7 cellular contexts compared by ENCODE assay signal in the genomic region with DNA sequence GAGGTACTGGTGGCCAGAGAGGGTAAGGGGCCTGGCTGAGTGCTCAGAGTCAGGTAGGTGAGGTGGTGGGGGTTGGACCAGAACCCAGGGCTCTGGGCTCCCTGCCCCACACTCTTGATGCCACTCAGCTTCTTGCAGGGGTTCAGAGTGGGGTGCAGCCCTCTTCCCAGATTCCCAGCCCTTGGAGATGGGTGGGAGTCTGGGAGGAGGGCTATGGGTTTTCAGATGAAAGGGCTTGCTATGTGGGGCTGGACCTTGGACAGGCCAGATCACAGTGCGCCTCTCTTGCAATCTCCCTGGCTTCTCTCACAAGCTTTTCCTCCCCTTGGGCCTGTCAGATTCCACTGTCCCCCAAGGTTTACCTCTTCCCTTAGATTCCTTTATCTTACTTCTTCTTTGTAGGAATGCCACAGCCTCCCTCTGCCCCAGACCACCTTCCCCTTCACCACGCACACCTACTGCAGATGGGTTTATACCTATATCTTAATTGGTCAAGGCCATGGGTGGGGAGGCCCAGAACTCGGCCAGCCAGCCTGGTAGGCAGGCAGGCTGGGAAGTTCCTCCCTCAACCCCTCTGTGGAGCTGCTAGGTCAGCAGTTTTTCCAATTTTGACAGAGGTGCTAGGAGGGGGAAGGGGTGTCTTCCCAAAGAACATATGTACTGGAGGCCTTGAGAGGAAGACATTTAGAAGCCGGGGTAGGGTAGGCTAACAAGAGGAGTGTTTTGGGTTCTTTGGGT. TPM values are rescaled to one million over a fixed set of nuclear protein-coding genes. Genes with fewer than 3 reads are reported as not detected.
DNase-seq lines count a peak whose midpoint lies in the region; TF ChIP-seq lines count a peak whose summit lies in the region.
"Had no signal": no experiment of that assay in that cellular context is flagged by ENCODE, and none has a peak within 500 bp of the region (broad histone marks: within the 10 kb centered on the region; RNA-seq: fewer than 3 reads in every experiment).

No MANE protein-coding gene starts in this region.

- DNase-seq in ovary = peak in 2 of 5 donors; percentile 37 to 44
- no peak for DNase-seq in NCI-H146 (lab: John Stamatoyannopoulos, UW)
- DNase-seq in activated T-helper 1 cell treated with anti-CD3 and anti-CD28 coated beads, Interleukin-12 subunit alpha, Interleukin-12 subunit beta, Interleukin-2, Interleukin-4 antibody, amounts not matched to agents 30 ng/mL and 10 ng/mL and 1 ng/mL, durations not matched to agents 14 hours and 24 hours and 36 hours (ENCODE audit: low spot score) = no peak
- DNase-seq in NOMO-1 (lab: John Stamatoyannopoulos, UW; ENCODE audit: unreplicated experiment in 2 of 2) = no peak
- DNase-seq: NCI-H1092 treated with DMSO at 0.1 percent for 48 hours had no signal

- no peaks in the 10 kb centered on the region for H3K9me3 ChIP-seq in HEK293 (ENCODE audit: control insufficient read depth, insufficient read depth, low read depth, low read length)
- H3K9me3 ChIP-seq in ectodermal cell (ENCODE audit: control insufficient read depth, low read length) = no peaks in the 10 kb centered on the region
- no peaks in the 10 kb centered on the region for H3K9me3 ChIP-seq in ovary

- no peak overlapping the region for H3K4me3 Mint-ChIP-seq in activated T-helper 1 cell treated with anti-CD3 and anti-CD28 coated beads, Interleukin-12 subunit alpha, Interleukin-12 subunit beta, Interleukin-2, Interleukin-4 antibody, amounts not matched to agents 30 ng/mL and 10 ng/mL and 1 ng/mL, durations not matched to agents 14 hours and 24 hours and 36 hours

- H3K27ac Mint-ChIP-seq in activated T-helper 1 cell treated with anti-CD3 and anti-CD28 coated beads, Interleukin-12 subunit alpha, Interleukin-12 subunit beta, Interleukin-2, Interleukin-4 antibody, amounts not matched to agents 30 ng/mL and 10 ng/mL and 1 ng/mL, durations not matched to agents 14 hours and 24 hours and 36 hours = no peak overlapping the region

- POLR2A ChIA-PET in HEK293 (lab: Yijun Ruan, JAX) = interaction anchor here (1.0 to 1.3 kb wide), 2 partner anchors 9 to 34 kb away, joined by 4 to 7 read pairs; no protein-coding TSS in a partner anchor

- TF ChIP-seq CTCF in HEK293 (tag by site-specific recombination; IDR thresholded peaks at IDR 0.05) (no peak), ovary (IDR thresholded peaks at IDR 0.05) (no peak)

- H3K9me3 Mint-ChIP-seq in activated T-helper 1 cell treated with anti-CD3 and anti-CD28 coated beads, Interleukin-12 subunit alpha, Interleukin-12 subunit beta, Interleukin-2, Interleukin-4 antibody, amounts not matched to agents 30 ng/mL and 10 ng/mL and 1 ng/mL, durations not matched to agents 14 hours and 24 hours and 36 hours = no peaks in the 10 kb centered on the region

- H3K36me3 Mint-ChIP-seq in activated T-helper 1 cell treated with anti-CD3 and anti-CD28 coated beads, Interleukin-12 subunit alpha, Interleukin-12 subunit beta, Interleukin-2, Interleukin-4 antibody, amounts not matched to agents 30 ng/mL and 10 ng/mL and 1 ng/mL, durations not matched to agents 14 hours and 24 hours and 36 hours (ENCODE audit: low read depth) = no peaks in the 10 kb centered on the region

- intact Hi-C loops in ovary (cut with DNase I) = loop anchor here (2.0 to 5.0 kb wide), 3 partner anchors 33 to 37 kb away; a partner anchor contains a TSS
- intact Hi-C loops in activated T-helper 1 cell treated with anti-CD3 and anti-CD28 coated beads, Interleukin-12 subunit alpha, Interleukin-12 subunit beta, Interleukin-2, Interleukin-4 antibody, amounts not matched to agents 30 ng/mL and 10 ng/mL and 1 ng/mL, durations not matched to agents 14 hours and 24 hours and 36 hours (cut with micrococcal nuclease) = loop anchor here (2.0 kb wide), 1 partner anchor 31 kb away; no protein-coding TSS in a partner anchor

- H3K4me1 ChIP-seq in HEK293 (ENCODE audit: control insufficient read depth, insufficient read depth, low read length) (peaks cover 18% of the 10 kb centered on the region; the same call in 1 of the 2 replicates), ectodermal cell (ENCODE audit: control insufficient read depth, insufficient read depth, low read length) (peaks cover 29% of the 10 kb centered on the region), ovary (ENCODE audit: insufficient read depth) (peaks cover 27% of the 10 kb centered on the region)

- no peak overlapping the region for H3K4me3 ChIP-seq in HEK293 (ENCODE audit: low read depth, low read length)
- peak overlapping the region; percentile 65 for H3K4me3 ChIP-seq in ectodermal cell (ENCODE audit: insufficient read depth, low read depth, low read length)
- H3K4me3 ChIP-seq in ovary = peak overlapping the region; percentile 77

- H3K27ac ChIP-seq in HEK293 (ENCODE audit: extremely low read depth, low read depth, low read length) (peak overlapping the region; percentile 69; the same call in 1 of the 2 replicates), ectodermal cell (ENCODE audit: insufficient read depth, low read depth, low read length, poor library complexity, severe bottlenecking) (no peak overlapping the region), ovary (peak overlapping the region; percentile 31 to 77)

- 91 to 94% methylated on average over 4 of the region's 4 CpGs for WGBS in ectodermal cell, 2 experiments
- 13 to 18% (median 17%) methylated on average over 4 of the region's 4 CpGs for WGBS in ovary, 3 donors

- no peak for TF ChIP-seq EP300 in ovary (IDR thresholded peaks at IDR 0.05)

- peaks cover 32% of the 10 kb centered on the region for H3K27me3 Mint-ChIP-seq in activated T-helper 1 cell treated with anti-CD3 and anti-CD28 coated beads, Interleukin-12 subunit alpha, Interleukin-12 subunit beta, Interleukin-2, Interleukin-4 antibody, amounts not matched to agents 30 ng/mL and 10 ng/mL and 1 ng/mL, durations not matched to agents 14 hours and 24 hours and 36 hours (ENCODE audit: insufficient read depth)

- no peaks in the 10 kb centered on the region for H3K27me3 ChIP-seq in ectodermal cell (ENCODE audit: control insufficient read depth, insufficient read depth, low read length, poor library complexity, severe bottlenecking)
- H3K27me3 ChIP-seq in ovary = no peaks in the 10 kb centered on the region

- CTCF ChIA-PET in HEK293 (lab: Yijun Ruan, JAX) = interaction anchor here (0.9 kb wide), 1 partner anchor 9 kb away, joined by 4 read pairs; no protein-coding TSS in a partner anchor

- H3K36me3 ChIP-seq in HEK293 (ENCODE audit: control insufficient read depth in 2 of 2, insufficient read depth in 1 of 2, low read length in 2 of 2) (peaks cover 0 to 5% of the 10 kb centered on the region in 2 experiments; a peak in 1 of 3 replicates), ectodermal cell (ENCODE audit: control insufficient read depth, insufficient read depth, low read length) (no peaks in the 10 kb centered on the region), ovary (no peaks in the 10 kb centered on the region)

- no peak for TF ChIP-seq POLR2A in ovary (IDR thresholded peaks at IDR 0.05)

- no peaks in the 10 kb centered on the region for H3K4me1 Mint-ChIP-seq in activated T-helper 1 cell treated with anti-CD3 and anti-CD28 coated beads, Interleukin-12 subunit alpha, Interleukin-12 subunit beta, Interleukin-2, Interleukin-4 antibody, amounts not matched to agents 30 ng/mL and 10 ng/mL and 1 ng/mL, durations not matched to agents 14 hours and 24 hours and 36 hours (ENCODE audit: low read depth)

TF ChIP-seq in HEK293, 187 proteins besides CTCF, POLR2A, EP300 and RAD21 (continues in another document):
- TF ChIP-seq ZNF146 (tag by site-specific recombination; IDR thresholded peaks at IDR 0.05) = no peak

RNA-seq across cellular contexts. Expression of a gene that starts 1.3 kb away (rescaled TPM):
- polyA plus RNA-seq in ectodermal cell (2013, experiment 1 of 4) = 26.8 TPM
- polyA plus RNA-seq in ectodermal cell (2013, experiment 2 of 4) = 37.6 TPM
- polyA plus RNA-seq in ectodermal cell (2013, experiment 3 of 4) = 23.9 TPM
- 28.9 TPM for polyA plus RNA-seq in ectodermal cell (2013, experiment 4 of 4)
- 10 to 100 TPM; 22.5 to 76.0 (median 63.6) TPM for total RNA-seq in ovary
- polyA plus RNA-seq in ovary = 10 to 100 TPM; 22.0 to 26.2 TPM
- total RNA-seq in activated T-helper 1 cell treated with anti-CD3 and anti-CD28 coated beads, Interleukin-12 subunit alpha, Interleukin-12 subunit beta, Interleukin-2, Interleukin-4 antibody, amounts not matched to agents 30 ng/mL and 10 ng/mL and 1 ng/mL, durations not matched to agents 14 hours and 24 hours and 36 hours = 0.02 TPM in 1 of 2 replicates, not detected in the other

RNA-seq across cellular contexts. Expression of a gene that starts 29.3 kb away (rescaled TPM):
- polyA plus RNA-seq in ectodermal cell (2013, experiment 1 of 4) = 0.83 TPM
- 0.28 TPM for polyA plus RNA-seq in ectodermal cell (2013, experiment 2 of 4)
- polyA plus RNA-seq in ectodermal cell (2013, experiment 3 of 4) = 0.53 TPM
- 0.65 TPM for polyA plus RNA-seq in ectodermal cell (2013, experiment 4 of 4)
- total RNA-seq in ovary = 10 to 100 TPM in 1 of 7 donors, 1 to 10 TPM in 6; 2.0 to 10.5 (median 4.7) TPM
- polyA plus RNA-seq in ovary = 1 to 10 TPM; 5.8 to 7.5 TPM
- total RNA-seq in activated T-helper 1 cell treated with anti-CD3 and anti-CD28 coated beads, Interleukin-12 subunit alpha, Interleukin-12 subunit beta, Interleukin-2, Interleukin-4 antibody, amounts not matched to agents 30 ng/mL and 10 ng/mL and 1 ng/mL, durations not matched to agents 14 hours and 24 hours and 36 hours = 5.2 and 5.5 TPM in 2 replicates

RNA-seq across cellular contexts. Expression of a gene that starts 29.6 kb away (rescaled TPM):
- polyA plus RNA-seq in ectodermal cell (2013, experiment 1 of 4) = 29.5 TPM
- 31.1 TPM for polyA plus RNA-seq in ectodermal cell (2013, experiment 2 of 4)
- 25.3 TPM for polyA plus RNA-seq in ectodermal cell (2013, experiment 3 of 4)
- 29.5 TPM for polyA plus RNA-seq in ectodermal cell (2013, experiment 4 of 4)
- total RNA-seq in ovary = 10 to 100 TPM; 41.1 to 84.8 (median 67.8) TPM
- polyA plus RNA-seq in ovary = 10 to 100 TPM; 35.1 to 44.4 TPM
- total RNA-seq in activated T-helper 1 cell treated with anti-CD3 and anti-CD28 coated beads, Interleukin-12 subunit alpha, Interleukin-12 subunit beta, Interleukin-2, Interleukin-4 antibody, amounts not matched to agents 30 ng/mL and 10 ng/mL and 1 ng/mL, durations not matched to agents 14 hours and 24 hours and 36 hours = 65.9 and 72.0 TPM in 2 replicates

RNA-seq across cellular contexts. Expression of a gene that starts 32.2 kb away (rescaled TPM):
- polyA plus RNA-seq in ectodermal cell (2013, experiment 1 of 4) = 100 TPM
- polyA plus RNA-seq in ectodermal cell (2013, experiment 2 of 4) = 95.1 TPM
- 104 TPM for polyA plus RNA-seq in ectodermal cell (2013, experiment 3 of 4)
- 114 TPM for polyA plus RNA-seq in ectodermal cell (2013, experiment 4 of 4)
- total RNA-seq in ovary = 100 to 1,000 TPM in 5 of 7 donors, 10 to 100 TPM in 2; 74.1 to 288 (median 186) TPM
- 100 to 1,000 TPM in 1 of 2 donors, 10 to 100 TPM in 1; 25.9 to 157 TPM for polyA plus RNA-seq in ovary
- total RNA-seq in activated T-helper 1 cell treated with anti-CD3 and anti-CD28 coated beads, Interleukin-12 subunit alpha, Interleukin-12 subunit beta, Interleukin-2, Interleukin-4 antibody, amounts not matched to agents 30 ng/mL and 10 ng/mL and 1 ng/mL, durations not matched to agents 14 hours and 24 hours and 36 hours = not detected in 2 replicates

RNA-seq across cellular contexts. Expression of a gene that starts 42.4 kb away (rescaled TPM):
- 60.0 TPM for polyA plus RNA-seq in ectodermal cell (2013, experiment 1 of 4)
- polyA plus RNA-seq in ectodermal cell (2013, experiment 2 of 4) = 67.0 TPM
- 57.1 TPM for polyA plus RNA-seq in ectodermal cell (2013, experiment 3 of 4)
- polyA plus RNA-seq in ectodermal cell (2013, experiment 4 of 4) = 67.6 TPM
- 10 to 100 TPM; 46.2 to 68.8 (median 62.4) TPM for total RNA-seq in ovary
- polyA plus RNA-seq in ovary = 10 to 100 TPM; 33.4 to 65.7 TPM
- 41.5 and 48.0 TPM in 2 replicates for total RNA-seq in activated T-helper 1 cell treated with anti-CD3 and anti-CD28 coated beads, Interleukin-12 subunit alpha, Interleukin-12 subunit beta, Interleukin-2, Interleukin-4 antibody, amounts not matched to agents 30 ng/mL and 10 ng/mL and 1 ng/mL, durations not matched to agents 14 hours and 24 hours and 36 hours

Comparison
In these comparisons a context has a peak if more than half of its experiments do, and no peak if none do; other contexts are left out.
1. RNA of a gene that starts 1.3 kb away (total RNA-seq): 22.5 to 76.0 TPM in ovary; 0.02 TPM in activated T-helper 1 cell treated with anti-CD3 and anti-CD28 coated beads, Interleukin-12 subunit alpha, Interleukin-12 subunit beta, Interleukin-2, Interleukin-4 antibody, amounts not matched to agents 30 ng/mL and 10 ng/mL and 1 ng/mL, durations not matched to agents 14 hours and 24 hours and 36 hours; every median in the first group is over 10 times any median in the second.